ENCODE assay signal across 27 cellular contexts in genomic region chr7:70154521-70155180, GRCh38.
DNase-seq lines count a peak whose midpoint lies in the region; ATAC-seq and TF ChIP-seq lines count a peak whose summit lies in the region.
"Had no signal": no experiment of that assay in that cellular context is flagged by ENCODE, and none has a peak within 500 bp of the region (broad histone marks: within the 10 kb centered on the region; RNA-seq: fewer than 3 reads in every experiment).

No MANE protein-coding gene starts in this region.

- peaks cover 11% of the 10 kb centered on the region for H3K27me3 ChIP-seq in foreskin keratinocyte
- H3K27me3 ChIP-seq: breast epithelium, right atrium auricular region had no signal

- peak; percentile 25 for ATAC-seq in foreskin keratinocyte
- ATAC-seq in HG03520 (IDR thresholded peaks at IDR 0.05; ENCODE audit: unreplicated experiment) = no peak
- no peak for ATAC-seq in stimulated activated memory B cell treated with anti-CD40 and anti-IgM and Interleukin-4, amounts not matched to agents 10 μg/mL and 1 μg/mL and 100 μg/mL, for 72 hours
- ATAC-seq in HG03025 (IDR thresholded peaks at IDR 0.05; ENCODE audit: low FRiP score, unreplicated experiment) = no peak
- ATAC-seq in SK-N-SH treated with all-trans-retinoic acid at 6 μM for 48 hours = no peak
- ATAC-seq: activated T-cell treated with anti-CD3 and anti-CD28 coated beads, Interleukin-2, amount 50 U/mL, for 4 hours; HCT116; Right ventricle myocardium inferior; T-helper 17 cell had no signal

- DNase-seq in NCI-H748 (lab: John Stamatoyannopoulos, UW; ENCODE audit: unreplicated experiment) = peak; percentile 68
- DNase-seq in NCI-H748 treated with DMSO at 0.1 percent for 48 hours (lab: John Stamatoyannopoulos, UW) = no peak
- peak; percentile 66 for DNase-seq in NCI-H2171 treated with DMSO at 0.1 percent for 48 hours (lab: John Stamatoyannopoulos, UW)
- no peak for DNase-seq in foreskin keratinocyte
- DNase-seq: activated CD4-positive, alpha-beta T cell treated with anti-CD3 and anti-CD28 coated beads, Interleukin-2, amount 50 U/mL, for 1 hour; activated CD4-positive, CD25-positive, alpha-beta regulatory T cell; activated gamma-delta T cell; activated naive CD8-positive, alpha-beta T cell treated with anti-CD3 and anti-CD28 coated beads for 36 hours; activated T-cell treated with anti-CD3 and anti-CD28 coated beads, Interleukin-2, amount 50 U/mL, for 4 hours; anterior cingulate cortex; CD4-positive, alpha-beta T cell; effector CD4-positive, alpha-beta T cell; immature natural killer cell; Kasumi-1; mesenchymal stem cell; NCI-H1694; small intestine; stimulated activated naive CD4-positive, alpha-beta T cell treated with Interleukin-2 at 50 U/mL for 16 hours; T-helper 17 cell had no signal

- no peak for TF ChIP-seq CTCF in foreskin keratinocyte (conservative IDR thresholded peaks at IDR 0.05)

- peaks cover 2% of the 10 kb centered on the region for H3K9me3 Mint-ChIP-seq in stimulated activated memory B cell treated with anti-CD40 and anti-IgM and Interleukin-4, amounts not matched to agents 10 μg/mL and 1 μg/mL and 100 μg/mL, for 72 hours

- peaks cover 23% of the 10 kb centered on the region for H3K36me3 Mint-ChIP-seq in stimulated activated memory B cell treated with anti-CD40 and anti-IgM and Interleukin-4, amounts not matched to agents 10 μg/mL and 1 μg/mL and 100 μg/mL, for 72 hours
- H3K36me3 Mint-ChIP-seq: activated naive CD8-positive, alpha-beta T cell treated with anti-CD3 and anti-CD28 coated beads for 36 hours had no signal

- no peak overlapping the region for H3K27ac ChIP-seq in foreskin keratinocyte
- H3K27ac ChIP-seq: breast epithelium, right atrium auricular region had no signal

- no peak overlapping the region for H3K4me3 Mint-ChIP-seq in stimulated activated memory B cell treated with anti-CD40 and anti-IgM and Interleukin-4, amounts not matched to agents 10 μg/mL and 1 μg/mL and 100 μg/mL, for 72 hours
- H3K4me3 Mint-ChIP-seq: activated naive CD8-positive, alpha-beta T cell treated with anti-CD3 and anti-CD28 coated beads for 36 hours; activated T-cell treated with anti-CD3 and anti-CD28 coated beads, Interleukin-2, amount 50 U/mL, for 4 hours; CD4-positive, alpha-beta T cell; immature natural killer cell; T-helper 17 cell had no signal

- no peaks in the 10 kb centered on the region for H3K4me1 ChIP-seq in foreskin keratinocyte
- H3K4me1 ChIP-seq: breast epithelium, right atrium auricular region had no signal

- no peaks in the 10 kb centered on the region for H3K4me1 Mint-ChIP-seq in stimulated activated memory B cell treated with anti-CD40 and anti-IgM and Interleukin-4, amounts not matched to agents 10 μg/mL and 1 μg/mL and 100 μg/mL, for 72 hours
- H3K4me1 Mint-ChIP-seq: activated naive CD8-positive, alpha-beta T cell treated with anti-CD3 and anti-CD28 coated beads for 36 hours; T-helper 17 cell had no signal

- H3K27me3 Mint-ChIP-seq in stimulated activated memory B cell treated with anti-CD40 and anti-IgM and Interleukin-4, amounts not matched to agents 10 μg/mL and 1 μg/mL and 100 μg/mL, for 72 hours = no peaks in the 10 kb centered on the region
- H3K27me3 Mint-ChIP-seq: activated naive CD8-positive, alpha-beta T cell treated with anti-CD3 and anti-CD28 coated beads for 36 hours; CD4-positive, alpha-beta T cell had no signal

- H3K27ac Mint-ChIP-seq in stimulated activated memory B cell treated with anti-CD40 and anti-IgM and Interleukin-4, amounts not matched to agents 10 μg/mL and 1 μg/mL and 100 μg/mL, for 72 hours = no peak overlapping the region
- H3K27ac Mint-ChIP-seq: activated naive CD8-positive, alpha-beta T cell treated with anti-CD3 and anti-CD28 coated beads for 36 hours; CD4-positive, alpha-beta T cell; immature natural killer cell; T-helper 17 cell had no signal

TF ChIP-seq in SK-N-SH treated with all-trans-retinoic acid at 6 μM for 48 hours, 23 proteins besides CTCF, POLR2A, EP300 and RAD21:
- TF ChIP-seq ZFP3 (CRISPR knock-in tag; IDR thresholded peaks at IDR 0.05) = no peak

Comparison
In these comparisons a context has a peak if more than half of its experiments do, and no peak if none do; other contexts are left out.
1. DNase-seq: peak in NCI-H748 (single experiment) and NCI-H2171 treated with DMSO at 0.1 percent for 48 hours (single experiment); none in NCI-H748 treated with DMSO at 0.1 percent for 48 hours (single experiment) and foreskin keratinocyte (0 of 2).